ENCODE assay signal across 8 cellular contexts in genomic region chr6:15441215-15441868, GRCh38.
DNase-seq lines count a peak whose midpoint lies in the region; ATAC-seq and TF ChIP-seq lines count a peak whose summit lies in the region.

No MANE protein-coding gene starts in this region.

- peaks cover 26% of the 10 kb centered on the region for H3K4me1 ChIP-seq in foreskin keratinocyte

- H3K4me1 Mint-ChIP-seq in CD14-positive monocyte (peaks cover 95% of the 10 kb centered on the region), osteocyte (ENCODE audit: unreplicated experiment) (peaks cover 38% of the 10 kb centered on the region)
- H3K4me1 Mint-ChIP-seq in activated CD8-positive, alpha-beta T cell treated with anti-CD3 and anti-CD28 coated beads, Interleukin-2, amount 10 ng/mL, durations not matched to agents 7 days and 5 days (ENCODE audit: low read depth) = peaks cover 74% of the 10 kb centered on the region

- H3K27me3 Mint-ChIP-seq in CD14-positive monocyte (ENCODE audit: low read depth in 3 of 3) = no peaks in the 10 kb centered on the region
- no peaks in the 10 kb centered on the region for H3K27me3 Mint-ChIP-seq in activated CD8-positive, alpha-beta T cell treated with anti-CD3 and anti-CD28 coated beads, Interleukin-2, amount 10 ng/mL, durations not matched to agents 7 days and 5 days (ENCODE audit: low read depth)
- H3K27me3 Mint-ChIP-seq in osteocyte (ENCODE audit: unreplicated experiment) = no peaks in the 10 kb centered on the region

- DNase-seq in CD14-positive monocyte (ENCODE audit: low spot score) (no peak), H4 (ENCODE audit: low spot score) (peak; percentile 66), NCI-H446 treated with DMSO at 0.1 percent for 48 hours (lab: John Stamatoyannopoulos, UW) (peak; percentile 41), foreskin keratinocyte (peak; percentile 41 to 64), osteocyte (ENCODE audit: extremely low spot score, unreplicated experiment) (no peak), cerebellar nuclear complex (lab: John Stamatoyannopoulos, UW) (no peak)
- peak; percentile 53 for DNase-seq in activated CD8-positive, alpha-beta T cell treated with anti-CD3 and anti-CD28 coated beads, Interleukin-2, amount 10 ng/mL, durations not matched to agents 7 days and 5 days

- H3K27me3 ChIP-seq in foreskin keratinocyte = no peaks in the 10 kb centered on the region

- no peak for ATAC-seq in activated CD8-positive, alpha-beta T cell treated with anti-CD3 and anti-CD28 coated beads, Interleukin-2, amount 10 ng/mL, durations not matched to agents 7 days and 5 days
- peak; percentile 66 for ATAC-seq in foreskin keratinocyte
- ATAC-seq in GM18858 (IDR thresholded peaks at IDR 0.05; ENCODE audit: unreplicated experiment) = no peak

- H3K9me3 Mint-ChIP-seq in CD14-positive monocyte (no peaks in the 10 kb centered on the region), osteocyte (ENCODE audit: unreplicated experiment) (no peaks in the 10 kb centered on the region)
- H3K9me3 Mint-ChIP-seq in activated CD8-positive, alpha-beta T cell treated with anti-CD3 and anti-CD28 coated beads, Interleukin-2, amount 10 ng/mL, durations not matched to agents 7 days and 5 days (ENCODE audit: insufficient read depth) = no peaks in the 10 kb centered on the region

- H3K27ac Mint-ChIP-seq in CD14-positive monocyte (peak overlapping the region in 5 of 7 donors; percentile 19 to 85 (median 51)), osteocyte (ENCODE audit: unreplicated experiment) (no peak overlapping the region)
- H3K27ac Mint-ChIP-seq in activated CD8-positive, alpha-beta T cell treated with anti-CD3 and anti-CD28 coated beads, Interleukin-2, amount 10 ng/mL, durations not matched to agents 7 days and 5 days = no peak overlapping the region

- TF ChIP-seq CTCF in CD14-positive monocyte (IDR thresholded peaks at IDR 0.05) = peak; percentile 80
- peak; percentile 92 for TF ChIP-seq CTCF in foreskin keratinocyte (conservative IDR thresholded peaks at IDR 0.05)
- TF ChIP-seq CTCF in osteocyte (IDR thresholded peaks at IDR 0.05) = peak; percentile 86

- CTCF ChIA-PET in activated CD8-positive, alpha-beta T cell treated with anti-CD3 and anti-CD28 coated beads, Interleukin-2, amount 10 ng/mL, durations not matched to agents 7 days and 5 days (lab: Charles Lee) = interaction anchor here (0.5 to 5.1 kb wide), 17 partner anchors 17 to 724 kb away, joined by 3 to 40 read pairs (median 4); no protein-coding TSS in a partner anchor

- H3K27ac ChIP-seq in foreskin keratinocyte = no peak overlapping the region

- H3K36me3 Mint-ChIP-seq in CD14-positive monocyte (peaks cover 6 to 24% of the 10 kb centered on the region in 2 donors), osteocyte (ENCODE audit: unreplicated experiment) (no peaks in the 10 kb centered on the region)
- H3K36me3 Mint-ChIP-seq in activated CD8-positive, alpha-beta T cell treated with anti-CD3 and anti-CD28 coated beads, Interleukin-2, amount 10 ng/mL, durations not matched to agents 7 days and 5 days (ENCODE audit: low read depth) = peaks cover 29% of the 10 kb centered on the region

- H3K4me3 Mint-ChIP-seq in CD14-positive monocyte (no peak overlapping the region), osteocyte (ENCODE audit: unreplicated experiment) (no peak overlapping the region)
- no peak overlapping the region for H3K4me3 Mint-ChIP-seq in activated CD8-positive, alpha-beta T cell treated with anti-CD3 and anti-CD28 coated beads, Interleukin-2, amount 10 ng/mL, durations not matched to agents 7 days and 5 days

- POLR2A ChIA-PET in activated CD8-positive, alpha-beta T cell treated with anti-CD3 and anti-CD28 coated beads, Interleukin-2, amount 10 ng/mL, durations not matched to agents 7 days and 5 days (lab: Charles Lee) = no interaction called here

- intact Hi-C loops in CD14-positive monocyte (cut with micrococcal nuclease) = no loop called here

Comparison
In these comparisons a context has a peak if more than half of its experiments do, and no peak if none do; other contexts are left out.
1. DNase-seq: peak in H4 (single experiment), NCI-H446 treated with DMSO at 0.1 percent for 48 hours (single experiment), activated CD8-positive, alpha-beta T cell treated with anti-CD3 and anti-CD28 coated beads, Interleukin-2, amount 10 ng/mL, durations not matched to agents 7 days and 5 days (single experiment) and foreskin keratinocyte (2 of 2); none in CD14-positive monocyte (single experiment), osteocyte (single experiment) and cerebellar nuclear complex (0 of 2).
2. H3K27ac Mint-ChIP-seq: peak in CD14-positive monocyte (5 of 7); none in activated CD8-positive, alpha-beta T cell treated with anti-CD3 and anti-CD28 coated beads, Interleukin-2, amount 10 ng/mL, durations not matched to agents 7 days and 5 days (single experiment) and osteocyte (single experiment).
3. Peak in every context shown above with its lines, with median percentiles within 50 percentile points of each other: CTCF ChIP-seq.